In genomic region chr2:159035790-159036411, GRCh38 we compare ENCODE assay signal across 8 cellular contexts.
DNase-seq lines count a peak whose midpoint lies in the region; ATAC-seq, FAIRE-seq and TF ChIP-seq lines count a peak whose summit lies in the region.

No MANE protein-coding gene starts in this region.

- H3K9ac ChIP-seq in kidney (ENCODE audit: low read length in 2 of 2), result no peak overlapping the region

- no peak for FAIRE-seq in kidney (lab: Jason Lieb, UNC)

- peak; percentile 27 for TF ChIP-seq CTCF in astrocyte of the cerebellum (IDR thresholded peaks at IDR 0.05; ENCODE audit: low read depth, low read length, missing control alignments)
- peak; percentile 53 for TF ChIP-seq CTCF in kidney (IDR thresholded peaks at IDR 0.05; ENCODE audit: borderline replicate concordance, extremely low read depth, insufficient read depth)

- ATAC-seq in HG02678 (IDR thresholded peaks at IDR 0.05; ENCODE audit: unreplicated experiment), result no peak
- no peak for ATAC-seq in HG02885 (IDR thresholded peaks at IDR 0.05; ENCODE audit: poor library complexity, unreplicated experiment)

- intact Hi-C loops in kidney (cut with DNase I), result no loop called here

- no peak overlapping the region for H3K4me3 ChIP-seq in astrocyte of the cerebellum (ENCODE audit: low read depth, low read length)
- no peak overlapping the region for H3K4me3 ChIP-seq in kidney (ENCODE audit: low read length in 2 of 2)

- no peaks in the 10 kb centered on the region for H3K36me3 ChIP-seq in kidney (ENCODE audit: control insufficient read depth in 1 of 2, insufficient read depth in 2 of 2, low read length in 2 of 2)

- in situ Hi-C loops in astrocyte of the cerebellum (cut with HindIII; ENCODE audit: low sequenced_read_pairs), result no loop called here

- H3K27ac ChIP-seq in kidney (ENCODE audit: low read depth in 2 of 2, low read length in 2 of 2), result no peak overlapping the region

- no peaks in the 10 kb centered on the region for H3K9me3 ChIP-seq in kidney (ENCODE audit: control insufficient read depth in 1 of 2, low read length in 2 of 2)

- DNase-seq in GDM1 (lab: John Stamatoyannopoulos, UW), result peak; percentile 6
- peak; percentile 40 for DNase-seq in NCI-H1694 treated with DMSO at 0.1 percent for 48 hours (lab: John Stamatoyannopoulos, UW)
- peak; percentile 57 for DNase-seq in astrocyte of the cerebellum (ENCODE audit: low read depth)
- no peak for DNase-seq in kidney
- no peak for DNase-seq in cortex of kidney (lab: John Stamatoyannopoulos, UW)
- DNase-seq in activated effector memory CD4-positive, alpha-beta T cell treated with Interleukin-2 at 50 U/mL for 16 hours, result no peak

- peaks cover 15 to 26% of the 10 kb centered on the region in 2 donors for H3K4me1 ChIP-seq in kidney (ENCODE audit: control insufficient read depth in 1 of 2, insufficient read depth in 1 of 2, low read depth in 1 of 2, low read length in 2 of 2)

Comparison
In these comparisons a context has a peak if more than half of its experiments do, and no peak if none do; other contexts are left out.
1. DNase-seq: peak in GDM1 (single experiment), NCI-H1694 treated with DMSO at 0.1 percent for 48 hours (single experiment) and astrocyte of the cerebellum (single experiment); none in kidney (single experiment), cortex of kidney (single experiment) and activated effector memory CD4-positive, alpha-beta T cell treated with Interleukin-2 at 50 U/mL for 16 hours (single experiment).